ENCODE assay signal across 19 cellular contexts in genomic region chr6:45931254-45931653, GRCh38.
A peak's percentile ranks its signal among the peaks of the same experiment; 100 is the strongest.
DNase-seq lines count a peak whose midpoint lies in the region; ATAC-seq and TF ChIP-seq lines count a peak whose summit lies in the region.
"Had no signal": no experiment of that assay in that cellular context is flagged by ENCODE, and none has a peak within 500 bp of the region (broad histone marks: within the 10 kb centered on the region; RNA-seq: fewer than 3 reads in every experiment).

No MANE protein-coding gene starts in this region.

- H3K27ac Mint-ChIP-seq in type B pancreatic cell (peak overlapping the region; percentile 23), Calu3 (ENCODE audit: unreplicated experiment) (no peak overlapping the region)
- H3K27ac Mint-ChIP-seq: B cell; CD8-positive, alpha-beta T cell; HFFc6 had no signal

- peaks cover 34% of the 10 kb centered on the region for H3K4me1 Mint-ChIP-seq in type B pancreatic cell (ENCODE audit: unreplicated experiment)
- H3K4me1 Mint-ChIP-seq in Calu3 (ENCODE audit: low read depth, unreplicated experiment) = no peaks in the 10 kb centered on the region
- H3K4me1 Mint-ChIP-seq: B cell had no signal

- TF ChIP-seq CTCF in left ventricle myocardium inferior (IDR thresholded peaks at IDR 0.05; ENCODE audit: borderline replicate concordance) (no peak), gastrocnemius medialis (IDR thresholded peaks at IDR 0.05 in 4 of 5, conservative IDR thresholded peaks at IDR 0.05 in 1 of 5) (no peak), type B pancreatic cell (conservative IDR thresholded peaks at IDR 0.05) (no peak), Calu3 (IDR thresholded peaks at IDR 0.05; ENCODE audit: unreplicated experiment) (no peak)

- no peaks in the 10 kb centered on the region for H3K9me3 Mint-ChIP-seq in type B pancreatic cell
- no peaks in the 10 kb centered on the region for H3K9me3 Mint-ChIP-seq in Calu3 (ENCODE audit: low read depth, unreplicated experiment)
- H3K9me3 Mint-ChIP-seq: CD8-positive, alpha-beta T cell; HFFc6 had no signal

- no peak overlapping the region for H3K4me3 Mint-ChIP-seq in type B pancreatic cell
- no peak overlapping the region for H3K4me3 Mint-ChIP-seq in Calu3 (ENCODE audit: low read depth, unreplicated experiment)
- H3K4me3 Mint-ChIP-seq: B cell; CD8-positive, alpha-beta T cell; HFFc6 had no signal

- CTCF ChIA-PET in Calu3 (lab: Charles Lee) = interaction anchor here (1.4 to 1.7 kb wide), 2 partner anchors 477 to 479 kb away, joined by 3 to 6 read pairs; no protein-coding TSS in a partner anchor

- H3K36me3 ChIP-seq in left ventricle myocardium inferior (peaks cover 38% of the 10 kb centered on the region), gastrocnemius medialis (peaks cover 0 to 7% of the 10 kb centered on the region in 2 donors)
- H3K36me3 ChIP-seq: BLaER1 treated with 17β-estradiol and CSF1 and Interleukin-3, amounts not matched to agents 10 nM and 100 nM had no signal

- peaks cover 29% of the 10 kb centered on the region for H3K27me3 Mint-ChIP-seq in type B pancreatic cell
- H3K27me3 Mint-ChIP-seq in Calu3 (ENCODE audit: unreplicated experiment) = peaks cover 13% of the 10 kb centered on the region
- H3K27me3 Mint-ChIP-seq: B cell had no signal

- H3K27ac ChIP-seq in left ventricle myocardium inferior (replicated peaks) = peak overlapping the region; percentile 60
- peak overlapping the region; percentile 1 to 62 (median 52) for H3K27ac ChIP-seq in gastrocnemius medialis
- H3K27ac ChIP-seq: BLaER1 treated with 17β-estradiol and CSF1 and Interleukin-3, amounts not matched to agents 10 nM and 100 nM had no signal

- H3K4me1 ChIP-seq in left ventricle myocardium inferior (peaks cover 78% of the 10 kb centered on the region), gastrocnemius medialis (peaks cover 13 to 20% of the 10 kb centered on the region in 2 donors)
- H3K4me1 ChIP-seq: BLaER1 treated with 17β-estradiol and CSF1 and Interleukin-3, amounts not matched to agents 10 nM and 100 nM had no signal

- H3K36me3 Mint-ChIP-seq in type B pancreatic cell (peaks cover 7% of the 10 kb centered on the region), Calu3 (ENCODE audit: insufficient read depth, unreplicated experiment) (no peaks in the 10 kb centered on the region)
- H3K36me3 Mint-ChIP-seq: CD8-positive, alpha-beta T cell had no signal

- H3K27me3 ChIP-seq in left ventricle myocardium inferior (ENCODE audit: low read depth) (no peaks in the 10 kb centered on the region), gastrocnemius medialis (no peaks in the 10 kb centered on the region)
- H3K27me3 ChIP-seq: BLaER1 treated with 17β-estradiol and CSF1 and Interleukin-3, amounts not matched to agents 10 nM and 100 nM had no signal

- no peaks in the 10 kb centered on the region for H3K9me3 ChIP-seq in left ventricle myocardium inferior (replicated peaks)
- H3K9me3 ChIP-seq in gastrocnemius medialis = no peaks in the 10 kb centered on the region
- H3K9me3 ChIP-seq: BLaER1 treated with 17β-estradiol and CSF1 and Interleukin-3, amounts not matched to agents 10 nM and 100 nM had no signal

- TF ChIP-seq POLR2A in gastrocnemius medialis (IDR thresholded peaks at IDR 0.05) = no peak

- in situ Hi-C loops in gastrocnemius medialis (cut with MboI; ENCODE audit: low sequenced_read_pairs in 4 of 4) = loop anchor here in 3 of 4 donors (25.0 kb wide), 2 partner anchors 131 to 481 kb away; no protein-coding TSS in a partner anchor

- H3K4me3 ChIP-seq in left ventricle myocardium inferior (no peak overlapping the region), gastrocnemius medialis (no peak overlapping the region)
- H3K4me3 ChIP-seq: BLaER1 treated with 17β-estradiol and CSF1 and Interleukin-3, amounts not matched to agents 10 nM and 100 nM; GM12878 had no signal

- intact Hi-C loops in left ventricle myocardium inferior (cut with micrococcal nuclease) (no loop called here), left ventricle myocardium superior (cut with micrococcal nuclease) (no loop called here), left colon (cut with DNase I, micrococcal nuclease) (no loop called here), gastrocnemius medialis (cut with DNase I; ENCODE audit: low total_unique reads) (loop anchor here (2.0 to 5.0 kb wide), 3 partner anchors 84 to 1444 kb away; partner anchors contain the start of gene CLIC5), Calu3 (cut with micrococcal nuclease; ENCODE audit: unreplicated experiment) (loop anchor here (2.0 to 10.0 kb wide), 3 partner anchors 84 to 480 kb away; partner anchors contain the start of gene CLIC5)

- BruUV-seq in Calu3 (replicated peaks; lab: Mats Ljungman, UMichigan) = no TSS peak

- DNase-seq in left ventricle myocardium inferior = no peak
- DNase-seq in left ventricle myocardium superior = no peak
- DNase-seq in left colon = no peak
- no peak for DNase-seq in gastrocnemius medialis
- no peak for DNase-seq in type B pancreatic cell (ENCODE audit: extremely low spot score, unreplicated experiment)
- DNase-seq in Calu3 = no peak
- DNase-seq in superior temporal gyrus (ENCODE audit: extremely low spot score) = no peak
- no peak for DNase-seq in UCSD-AML1 (lab: John Stamatoyannopoulos, UW; ENCODE audit: unreplicated experiment)
- DNase-seq: CD8-positive, alpha-beta T cell; DMS 273 treated with DMSO at 0.1 percent for 48 hours; DMS53; DND-41; EL; GOT3; H7; HFFc6 had no signal

- ATAC-seq in left ventricle myocardium superior = no peak
- ATAC-seq in left colon = peak; percentile 83
- no peak for ATAC-seq in gastrocnemius medialis
- ATAC-seq: CD8-positive, alpha-beta T cell had no signal

Comparison
In these comparisons a context has a peak if more than half of its experiments do, and no peak if none do; other contexts are left out.
1. intact Hi-C loops: an anchor here in gastrocnemius medialis (2.0 to 5.0 kb wide) and Calu3 (2.0 to 10.0 kb wide); none called in left ventricle myocardium inferior, left ventricle myocardium superior and left colon.